ENCODE assay signal across 8 cellular contexts in genomic region chr11:129894281-129895125, GRCh38. TPM values are rescaled to one million over a fixed set of nuclear protein-coding genes. Genes with fewer than 3 reads are reported as not detected.
DNase-seq lines count a peak whose midpoint lies in the region; ATAC-seq lines count a peak whose summit lies in the region.

No MANE protein-coding gene starts in this region.

- peak overlapping the region; percentile 76 to 94 (median 90) for H3K27ac Mint-ChIP-seq in naive thymus-derived CD8-positive, alpha-beta T cell

- POLR2A ChIA-PET in naive thymus-derived CD8-positive, alpha-beta T cell (lab: Charles Lee): interaction anchor here (0.6 to 2.0 kb wide), 11 partner anchors 7 to 228 kb away, joined by 3 to 18 read pairs (median 4); partner anchors contain the start of gene PRDM10

- ATAC-seq in HG02981 (IDR thresholded peaks at IDR 0.05; ENCODE audit: unreplicated experiment): peak; percentile 14
- ATAC-seq in naive thymus-derived CD8-positive, alpha-beta T cell: peak; percentile 6 to 27
- ATAC-seq in HG02798 (IDR thresholded peaks at IDR 0.05; ENCODE audit: poor library complexity, unreplicated experiment): no peak

- peak; percentile 23 for DNase-seq in NCI-H1105 (lab: John Stamatoyannopoulos, UW)
- no peak for DNase-seq in NCI-H1105 treated with DMSO at 0.1 percent for 48 hours (lab: John Stamatoyannopoulos, UW)
- peak; percentile 1 for DNase-seq in SK-N-DZ (ENCODE audit: low spot score)
- no peak for DNase-seq in epithelial cell of prostate (ENCODE audit: low read depth, low spot score)
- DNase-seq in naive thymus-derived CD8-positive, alpha-beta T cell: peak in 2 of 10 donors; percentile 19 to 34
- no peak for DNase-seq in NCI-H2227 treated with DMSO at 0.1 percent for 48 hours (lab: John Stamatoyannopoulos, UW)

- no peaks in the 10 kb centered on the region for H3K27me3 Mint-ChIP-seq in naive thymus-derived CD8-positive, alpha-beta T cell

- H3K36me3 Mint-ChIP-seq in naive thymus-derived CD8-positive, alpha-beta T cell: peaks cover 2 to 29% (median 3%) of the 10 kb centered on the region in 3 donors

- H3K4me3 Mint-ChIP-seq in naive thymus-derived CD8-positive, alpha-beta T cell: peak overlapping the region; percentile 82 to 94 (median 92)

- H3K9me3 Mint-ChIP-seq in naive thymus-derived CD8-positive, alpha-beta T cell: no peaks in the 10 kb centered on the region

- peak overlapping the region; percentile 39 for H3K27ac ChIP-seq in epithelial cell of prostate

- peaks cover 31 to 49% (median 47%) of the 10 kb centered on the region in 4 donors for H3K4me1 Mint-ChIP-seq in naive thymus-derived CD8-positive, alpha-beta T cell

RNA-seq across cellular contexts. Expression of gene NFRKB, which starts 0.9 kb away (rescaled TPM):
- polyA plus RNA-seq in SK-N-DZ (2014; cell fraction: cytosol; rRNA removed): 22.8 and 26.9 TPM in 2 replicates
- polyA plus RNA-seq in SK-N-DZ (2014; cell fraction: nucleus; rRNA removed): 27.5 and 31.3 TPM in 2 replicates
- 10 to 100 TPM; 60.1 to 61.4 TPM for total RNA-seq in naive thymus-derived CD8-positive, alpha-beta T cell
- polyA plus RNA-seq in naive thymus-derived CD8-positive, alpha-beta T cell: 10 to 100 TPM; 16.9 to 21.9 (median 17.6) TPM

Comparison
In these comparisons a context has a peak if more than half of its experiments do, and no peak if none do; other contexts are left out.
1. DNase-seq: peak in NCI-H1105 (single experiment) and SK-N-DZ (single experiment); none in NCI-H1105 treated with DMSO at 0.1 percent for 48 hours (single experiment), epithelial cell of prostate (single experiment) and NCI-H2227 treated with DMSO at 0.1 percent for 48 hours (single experiment).